In genomic region chr11:36292311-36292722, GRCh38 we compare ENCODE assay signal across 9 cellular contexts. TPM values are rescaled to one million over a fixed set of nuclear protein-coding genes. Genes with fewer than 3 reads are reported as not detected.
DNase-seq lines count a peak whose midpoint lies in the region; ATAC-seq and TF ChIP-seq lines count a peak whose summit lies in the region.
"Had no signal": no experiment of that assay in that cellular context is flagged by ENCODE, and none has a peak within 500 bp of the region (broad histone marks: within the 10 kb centered on the region; RNA-seq: fewer than 3 reads in every experiment).

No MANE protein-coding gene starts in this region.

- H3K36me3 ChIP-seq in HEK293 (ENCODE audit: control insufficient read depth in 2 of 2, insufficient read depth in 1 of 2, low read length in 2 of 2) (no peaks in the 10 kb centered on the region), right lobe of liver (no peaks in the 10 kb centered on the region)

- peaks cover 24% of the 10 kb centered on the region for H3K4me1 Mint-ChIP-seq in activated naive CD4-positive, alpha-beta T cell treated with anti-CD3 and anti-CD28 coated beads for 36 hours (ENCODE audit: low read depth)

- no peak for TF ChIP-seq POLR2A in right lobe of liver (IDR thresholded peaks at IDR 0.05)

- H3K9me3 Mint-ChIP-seq in activated naive CD4-positive, alpha-beta T cell treated with anti-CD3 and anti-CD28 coated beads for 36 hours = no peaks in the 10 kb centered on the region

- H3K4me3 ChIP-seq in HEK293 (ENCODE audit: low read depth, low read length) = no peak overlapping the region
- H3K4me3 ChIP-seq in right lobe of liver = no peak overlapping the region

- H3K4me1 ChIP-seq in HEK293 (ENCODE audit: control insufficient read depth, insufficient read depth, low read length) (no peaks in the 10 kb centered on the region), right lobe of liver (peaks cover 0 to 11% (median 3%) of the 10 kb centered on the region in 4 donors)

- H3K27me3 Mint-ChIP-seq in activated naive CD4-positive, alpha-beta T cell treated with anti-CD3 and anti-CD28 coated beads for 36 hours (ENCODE audit: low read depth) = no peaks in the 10 kb centered on the region
- H3K27me3 Mint-ChIP-seq: activated naive CD8-positive, alpha-beta T cell had no signal

- H3K27ac ChIP-seq in HEK293 (ENCODE audit: extremely low read depth, low read depth, low read length) (no peak overlapping the region), right lobe of liver (no peak overlapping the region)

- WGBS in right lobe of liver (ENCODE audit: insufficient coverage, low coverage, low lambda C conversion rate, missing lambda C conversion rate) = 21% methylated on average over 4 of the region's 4 CpGs

- H3K36me3 Mint-ChIP-seq in activated naive CD4-positive, alpha-beta T cell treated with anti-CD3 and anti-CD28 coated beads for 36 hours (ENCODE audit: low read depth) = no peaks in the 10 kb centered on the region
- H3K36me3 Mint-ChIP-seq: activated naive CD8-positive, alpha-beta T cell had no signal

- no peaks in the 10 kb centered on the region for H3K27me3 ChIP-seq in right lobe of liver

- DNase-seq in activated naive CD4-positive, alpha-beta T cell treated with anti-CD3 and anti-CD28 coated beads for 36 hours = peak; percentile 29
- no peak for DNase-seq in activated naive CD4-positive, alpha-beta T cell (lab: John Stamatoyannopoulos, UW)
- DNase-seq in NCI-H526 treated with DMSO at 0.1 percent for 48 hours (lab: John Stamatoyannopoulos, UW) = peak; percentile 16
- DNase-seq in T47D (ENCODE audit: low read depth in 1 of 2, low spot score in 1 of 2) = peak; percentile 39 to 61
- no peak for DNase-seq in right lobe of liver
- no peak for DNase-seq in stimulated activated CD8-positive, alpha-beta memory T cell treated with anti-CD3 and anti-CD28 coated beads, Interleukin-4, amount 100 ng/mL, for 48 hours

- H3K9me3 ChIP-seq in HEK293 (ENCODE audit: control insufficient read depth, insufficient read depth, low read depth, low read length) = no peaks in the 10 kb centered on the region
- H3K9me3 ChIP-seq in right lobe of liver = no peaks in the 10 kb centered on the region

- H3K4me3 Mint-ChIP-seq in activated naive CD4-positive, alpha-beta T cell treated with anti-CD3 and anti-CD28 coated beads for 36 hours = no peak overlapping the region
- H3K4me3 Mint-ChIP-seq: activated naive CD8-positive, alpha-beta T cell had no signal

- in situ Hi-C loops in T47D (cut with HindIII; ENCODE audit: low pct_unique_long_range_greater_than_20kb, low sequenced_read_pairs) = no loop called here

- ATAC-seq in right lobe of liver = peak in 3 of 4 donors; percentile 16 to 43 (median 28)
- ATAC-seq in HG02642 (IDR thresholded peaks at IDR 0.05; ENCODE audit: poor library complexity, unreplicated experiment) = no peak

- TF ChIP-seq CTCF in HEK293 (tag by site-specific recombination; IDR thresholded peaks at IDR 0.05) (no peak), right lobe of liver (IDR thresholded peaks at IDR 0.05) (peak; percentile 32 to 62 (median 48))

- intact Hi-C loops in activated naive CD4-positive, alpha-beta T cell treated with anti-CD3 and anti-CD28 coated beads for 36 hours (cut with micrococcal nuclease) = loop anchor here (1.0 kb wide), 5 partner anchors 186 to 455 kb away; no protein-coding TSS in a partner anchor
- intact Hi-C loops in right lobe of liver (cut with DNase I) = no loop called here

- no peak overlapping the region for H3K27ac Mint-ChIP-seq in activated naive CD4-positive, alpha-beta T cell treated with anti-CD3 and anti-CD28 coated beads for 36 hours
- H3K27ac Mint-ChIP-seq: activated naive CD8-positive, alpha-beta T cell had no signal

- CTCF ChIA-PET in activated naive CD4-positive, alpha-beta T cell treated with anti-CD3 and anti-CD28 coated beads for 36 hours (lab: Charles Lee) = interaction anchor here (0.5 to 6.4 kb wide), 30 partner anchors 9 to 455 kb away, joined by 3 to 109 read pairs (median 4); partner anchors contain the start of gene TRAF6
- CTCF ChIA-PET in HEK293 (lab: Yijun Ruan, JAX) = interaction anchor here (0.5 to 14.2 kb wide), 35 partner anchors 9 to 470 kb away, joined by 3 to 247 read pairs (median 4); no protein-coding TSS in a partner anchor

- POLR2A ChIA-PET in HEK293 (lab: Yijun Ruan, JAX) = interaction anchor here (1.0 to 1.2 kb wide), 3 partner anchors 178 to 186 kb away, joined by 3 to 5 read pairs (median 3); no protein-coding TSS in a partner anchor

TF ChIP-seq in HEK293, 187 proteins besides CTCF, POLR2A, EP300 and RAD21 (continues in another document):
- TF ChIP-seq ZBTB10 (tag by site-specific recombination; IDR thresholded peaks at IDR 0.05) (no peak), ZBTB26 (tag by site-specific recombination; optimal IDR thresholded peaks at IDR 0.05) (no peak), ZNF530 (tag by site-specific recombination; IDR thresholded peaks at IDR 0.05; ENCODE audit: low read depth) (no peak), ZNF580 (tag by site-specific recombination; IDR thresholded peaks at IDR 0.05) (0 out of 2 replicates have a peak, but pooled peaks have one; percentile 58), ZBTB7A (tag by site-specific recombination; IDR thresholded peaks at IDR 0.05; ENCODE audit: low read depth) (no peak), ZNF518A (tag by site-specific recombination; conservative IDR thresholded peaks at IDR 0.05; ENCODE audit: low read depth) (no peak), SP7 (tag by site-specific recombination; IDR thresholded peaks at IDR 0.05) (no peak)

RNA-seq across cellular contexts. Expression of gene COMMD9, which starts 3.1 kb away (rescaled TPM):
- 10 to 100 TPM; 28.9 to 30.9 TPM for total RNA-seq in activated naive CD4-positive, alpha-beta T cell treated with anti-CD3 and anti-CD28 coated beads for 36 hours
- total RNA-seq in right lobe of liver = 10 to 100 TPM; 30.6 to 41.4 (median 34.6) TPM

RNA-seq across cellular contexts. Expression of gene PRR5L, which starts 3.8 kb away (rescaled TPM):
- total RNA-seq in activated naive CD4-positive, alpha-beta T cell treated with anti-CD3 and anti-CD28 coated beads for 36 hours = 10 to 100 TPM; 11.2 to 13.1 TPM
- total RNA-seq in right lobe of liver = 1 to 10 TPM; 2.2 to 4.5 (median 2.3) TPM

Comparison
In these comparisons a context has a peak if more than half of its experiments do, and no peak if none do; other contexts are left out.
1. DNase-seq: peak in activated naive CD4-positive, alpha-beta T cell treated with anti-CD3 and anti-CD28 coated beads for 36 hours (single experiment), NCI-H526 treated with DMSO at 0.1 percent for 48 hours (single experiment) and T47D (2 of 2); none in activated naive CD4-positive, alpha-beta T cell (0 of 4), right lobe of liver (0 of 3) and stimulated activated CD8-positive, alpha-beta memory T cell treated with anti-CD3 and anti-CD28 coated beads, Interleukin-4, amount 100 ng/mL, for 48 hours (single experiment).